In the genomic region with DNA sequence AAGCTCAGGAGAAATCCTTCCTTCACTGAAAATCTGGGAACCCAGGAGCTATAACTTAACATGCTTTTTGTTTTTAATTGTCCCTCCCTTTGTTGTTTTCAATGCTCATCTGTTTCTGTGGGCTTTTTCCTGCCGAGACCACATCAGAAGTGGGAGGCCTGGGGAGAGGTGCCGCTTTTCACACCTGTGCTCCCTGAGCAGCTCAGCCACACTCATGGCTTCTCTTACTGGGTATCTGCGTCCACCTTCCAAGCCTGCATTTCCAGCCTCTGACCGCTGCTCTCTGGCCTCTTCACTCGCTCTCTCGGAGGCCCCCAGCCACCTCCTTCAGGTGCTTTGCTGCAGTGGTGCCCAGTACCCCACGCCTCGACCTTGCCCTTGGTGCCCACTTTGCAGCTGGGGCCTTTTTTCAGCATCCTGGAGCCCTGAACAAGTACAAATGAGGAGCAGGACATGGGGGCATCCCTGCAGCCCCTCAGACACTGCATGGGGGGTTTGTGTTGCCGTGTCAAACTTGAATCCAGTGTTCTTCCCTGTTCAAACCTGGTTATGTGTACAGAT, we compare ENCODE assay signal across 27 cellular contexts. TPM values are rescaled to one million over a fixed set of nuclear protein-coding genes. Genes with fewer than 3 reads are reported as not detected.
"Had no signal": no experiment of that assay in that cellular context is flagged by ENCODE, and none has a peak within 500 bp of the region (broad histone marks: within the 10 kb centered on the region; RNA-seq: fewer than 3 reads in every experiment).

No MANE protein-coding gene starts in this region.

- H3K27me3 Mint-ChIP-seq: activated naive CD8-positive, alpha-beta T cell treated with anti-CD3 and anti-CD28 coated beads, Interleukin-2, amount 50 U/mL, for 24 hours; activated T-cell treated with anti-CD3 and anti-CD28 coated beads, Interleukin-2, amount 50 U/mL, for 24 hours had no signal

- DNase-seq: activated CD4-positive, alpha-beta T cell treated with anti-CD3 and anti-CD28 coated beads, Interleukin-2, amount 50 U/mL, for 1 hour; activated CD8-positive, alpha-beta memory T cell treated with anti-CD3 and anti-CD28 coated beads for 24 hours; activated CD8-positive, alpha-beta memory T cell treated with anti-CD3 and anti-CD28 coated beads, Interleukin-2, amount 50 U/mL, for 4 hours; activated naive CD4-positive, alpha-beta T cell treated with anti-CD3 and anti-CD28 coated beads, Interleukin-2, amount 50 U/mL, for 16 hours; activated naive CD8-positive, alpha-beta T cell treated with anti-CD3 and anti-CD28 coated beads, Interleukin-2, amount 50 U/mL, for 24 hours; activated T-cell treated with anti-CD3 and anti-CD28 coated beads, Interleukin-2, amount 50 U/mL, for 24 hours; cortex of kidney; foreskin fibroblast; heart right ventricle; lower lobe of right lung; mesendoderm; mucosa of descending colon; posterior cingulate gyrus; small intestine; stimulated activated CD4-positive, alpha-beta T cell treated with anti-CD3 and anti-CD28 coated beads, Interleukin-2, amount 100 ng/mL, for 24 hours; stimulated activated naive B cell treated with anti-CD40 and anti-IgM and Interleukin-4, amounts not matched to agents 10 μg/mL and 1 μg/mL and 100 μg/mL, for 72 hours had no signal

- H3K27me3 ChIP-seq: upper lobe of left lung had no signal

- H3K36me3 ChIP-seq: heart right ventricle, lower lobe of right lung, thoracic aorta, upper lobe of left lung had no signal

- H3K4me3 ChIP-seq: heart right ventricle, lower lobe of right lung, mucosa of descending colon, thoracic aorta, upper lobe of left lung had no signal

- H3K27ac ChIP-seq: heart right ventricle, lower lobe of right lung, thoracic aorta, upper lobe of left lung, VCaP had no signal

- H3K4me1 ChIP-seq: heart right ventricle, lower lobe of right lung, upper lobe of left lung had no signal

- H3K4me3 Mint-ChIP-seq: activated naive CD8-positive, alpha-beta T cell treated with anti-CD3 and anti-CD28 coated beads, Interleukin-2, amount 50 U/mL, for 24 hours; activated T-cell treated with anti-CD3 and anti-CD28 coated beads, Interleukin-2, amount 50 U/mL, for 24 hours; neural crest cell; stimulated activated naive B cell treated with anti-CD40 and anti-IgM and Interleukin-4, amounts not matched to agents 10 μg/mL and 1 μg/mL and 100 μg/mL, for 72 hours had no signal

- H3K9me3 Mint-ChIP-seq: activated naive CD8-positive, alpha-beta T cell treated with anti-CD3 and anti-CD28 coated beads, Interleukin-2, amount 50 U/mL, for 24 hours; activated T-cell treated with anti-CD3 and anti-CD28 coated beads, Interleukin-2, amount 50 U/mL, for 24 hours; activated T-helper 2 cell treated with anti-CD3 and anti-CD28 coated beads, Interferon-gamma antibody, Interleukin-2, Interleukin-4, amounts not matched to agents 10 μg/mL and 5 μg/mL and 100 μg/mL, durations not matched to agents 14 hours and 24 hours and 36 hours; neural crest cell; stimulated activated naive B cell treated with anti-CD40 and anti-IgM and Interleukin-4, amounts not matched to agents 10 μg/mL and 1 μg/mL and 100 μg/mL, for 72 hours had no signal

- H3K27ac Mint-ChIP-seq: activated naive CD8-positive, alpha-beta T cell treated with anti-CD3 and anti-CD28 coated beads, Interleukin-2, amount 50 U/mL, for 24 hours; activated T-cell treated with anti-CD3 and anti-CD28 coated beads, Interleukin-2, amount 50 U/mL, for 24 hours; activated T-helper 2 cell treated with anti-CD3 and anti-CD28 coated beads, Interferon-gamma antibody, Interleukin-2, Interleukin-4, amounts not matched to agents 10 μg/mL and 5 μg/mL and 100 μg/mL, durations not matched to agents 14 hours and 24 hours and 36 hours; stimulated activated naive B cell treated with anti-CD40 and anti-IgM and Interleukin-4, amounts not matched to agents 10 μg/mL and 1 μg/mL and 100 μg/mL, for 72 hours had no signal

- H3K36me3 Mint-ChIP-seq: stimulated activated naive B cell treated with anti-CD40 and anti-IgM and Interleukin-4, amounts not matched to agents 10 μg/mL and 1 μg/mL and 100 μg/mL, for 72 hours had no signal

- FAIRE-seq: small intestine had no signal

- H3K9me3 ChIP-seq: heart right ventricle, lower lobe of right lung, mucosa of descending colon, thoracic aorta, upper lobe of left lung had no signal

RNA-seq across cellular contexts. Expression of a gene that starts 9.9 kb away (rescaled TPM):
- total RNA-seq: epithelial cell of proximal tubule, fibroblast of lung, left lobe of liver, mucosa of descending colon, neural crest cell, sciatic nerve, thoracic aorta had no signal
- polyA plus RNA-seq: fibroblast of lung, heart right ventricle had no signal

RNA-seq across cellular contexts. Expression of a gene that starts 16.4 kb away (rescaled TPM):
- total RNA-seq: activated T-helper 2 cell treated with anti-CD3 and anti-CD28 coated beads, Interferon-gamma antibody, Interleukin-2, Interleukin-4, amounts not matched to agents 10 μg/mL and 5 μg/mL and 100 μg/mL, durations not matched to agents 14 hours and 24 hours and 36 hours; epithelial cell of proximal tubule; fibroblast of lung; heart right ventricle; left lobe of liver; lower lobe of right lung; neural crest cell; omental fat pad; sciatic nerve; thoracic aorta; upper lobe of left lung had no signal
- polyA plus RNA-seq: fibroblast of lung, heart right ventricle, keratinocyte, small intestine had no signal
